8 cellular contexts compared by ENCODE assay signal in the genomic region with DNA sequence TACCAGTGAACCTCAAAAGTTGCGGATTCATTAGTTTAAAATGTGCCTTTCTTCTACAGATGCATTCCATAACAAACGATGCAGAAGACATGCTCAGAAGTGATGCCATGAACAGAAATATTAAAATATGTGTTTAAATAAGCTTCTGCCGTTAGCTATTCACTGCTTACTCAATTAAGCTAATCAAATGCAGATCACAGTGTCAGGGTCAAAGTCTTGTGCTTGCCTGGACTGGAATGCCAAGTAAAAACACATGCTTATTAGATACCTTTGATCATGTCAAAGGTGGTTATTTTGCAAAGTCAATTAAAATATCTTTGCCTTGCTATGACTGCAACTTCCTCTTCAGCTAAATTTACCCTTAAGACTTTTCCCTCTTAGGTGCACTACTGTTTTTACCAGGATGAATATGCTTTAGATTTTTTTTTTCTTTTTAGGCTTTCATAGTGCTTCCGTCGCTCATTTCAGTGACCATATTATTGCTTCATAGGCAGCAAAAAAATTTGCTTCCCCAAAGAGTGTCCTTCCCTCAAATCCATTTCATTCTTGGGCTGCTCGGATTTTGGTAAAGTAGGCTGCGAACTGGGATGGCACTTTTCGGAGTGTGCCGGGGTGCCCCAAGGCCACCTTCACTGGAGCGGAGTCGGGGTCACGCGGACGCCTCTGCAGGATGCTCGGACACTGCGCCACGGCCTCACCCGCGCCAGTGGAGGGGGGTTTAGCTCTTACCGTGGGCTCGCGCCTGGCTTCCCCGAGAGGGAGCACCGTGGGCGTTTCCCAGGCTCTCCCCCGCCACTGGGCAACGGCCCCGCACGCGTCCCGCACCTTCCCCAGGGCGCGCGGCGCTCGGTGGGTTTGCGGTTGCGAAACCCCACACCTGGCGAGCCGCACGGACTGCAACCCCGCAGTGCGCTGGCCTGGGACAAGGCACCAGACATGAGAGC. TPM values are rescaled to one million over a fixed set of nuclear protein-coding genes. Genes with fewer than 3 reads are reported as not detected.
DNase-seq lines count a peak whose midpoint lies in the region; ATAC-seq and TF ChIP-seq lines count a peak whose summit lies in the region.

No MANE protein-coding gene starts in this region.

- H3K4me1 ChIP-seq in A673 (ENCODE audit: insufficient read depth, low read length, poor library complexity, severe bottlenecking), result peaks cover 9% of the 10 kb centered on the region
- H3K4me1 ChIP-seq in right atrium auricular region, result peaks cover 0 to 14% of the 10 kb centered on the region in 2 donors

- no peaks in the 10 kb centered on the region for H3K36me3 Mint-ChIP-seq in activated naive CD8-positive, alpha-beta T cell

- POLR2A ChIA-PET in A673 (lab: Charles Lee; ENCODE audit: low non-redundant PET), result no interaction called here

- intact Hi-C loops in A673 (cut with micrococcal nuclease; ENCODE audit: unreplicated experiment), result no loop called here

- H3K27ac Mint-ChIP-seq in activated naive CD8-positive, alpha-beta T cell, result peak overlapping the region; percentile 85

- H3K9me3 ChIP-seq in A673 (ENCODE audit: low read depth, low read length, poor library complexity, severe bottlenecking), result no peaks in the 10 kb centered on the region
- H3K9me3 ChIP-seq in right atrium auricular region, result no peaks in the 10 kb centered on the region

- TF ChIP-seq CTCF in A673 (conservative IDR thresholded peaks at IDR 0.05; ENCODE audit: low read depth, low read length) (no peak), right atrium auricular region (IDR thresholded peaks at IDR 0.05) (no peak)

- BruUV-seq in A673 (replicated peaks; lab: Mats Ljungman, UMichigan), result TSS peak; percentile 52

- DNase-seq in A673 (ENCODE audit: low spot score) (no peak), Kasumi-1 (lab: John Stamatoyannopoulos, UW) (peak; percentile 34 to 58), right atrium auricular region (ENCODE audit: low spot score) (no peak), retina (peak; percentile 66), GOT3 (lab: John Stamatoyannopoulos, UW) (no peak)

- H3K9me3 Mint-ChIP-seq in activated naive CD8-positive, alpha-beta T cell (ENCODE audit: low read depth), result no peaks in the 10 kb centered on the region

- H3K36me3 ChIP-seq in A673 (ENCODE audit: insufficient read depth, low read length, poor library complexity, severe bottlenecking) (no peaks in the 10 kb centered on the region), right atrium auricular region (no peaks in the 10 kb centered on the region)

- ATAC-seq in GM18868 (IDR thresholded peaks at IDR 0.05; ENCODE audit: unreplicated experiment) (peak; percentile 23), GM18520 (IDR thresholded peaks at IDR 0.05; ENCODE audit: unreplicated experiment) (no peak)

- H3K4me3 ChIP-seq in A673 (ENCODE audit: low read depth, low read length, poor library complexity, severe bottlenecking) (peak overlapping the region; percentile 83), right atrium auricular region (peak overlapping the region; percentile 86)

- H3K4me1 Mint-ChIP-seq in activated naive CD8-positive, alpha-beta T cell (ENCODE audit: low read depth), result peaks cover 23% of the 10 kb centered on the region

- H3K27me3 ChIP-seq in A673 (replicated peaks; ENCODE audit: insufficient read depth, low read depth, low read length, poor library complexity), result no peaks in the 10 kb centered on the region
- no peaks in the 10 kb centered on the region for H3K27me3 ChIP-seq in right atrium auricular region

- H3K4me3 Mint-ChIP-seq in activated naive CD8-positive, alpha-beta T cell, result peak overlapping the region; percentile 90

- H3K27ac ChIP-seq in A673 (ENCODE audit: low read depth, low read length, poor library complexity, severe bottlenecking) (peak overlapping the region; percentile 49), right atrium auricular region (peak overlapping the region; percentile 74 to 78)

- CTCF ChIA-PET in A673 (lab: Charles Lee), result no interaction called here

- H3K27me3 Mint-ChIP-seq in activated naive CD8-positive, alpha-beta T cell, result no peaks in the 10 kb centered on the region

RNA-seq across cellular contexts. Expression of a gene that starts 0.7 kb away (rescaled TPM):
- total RNA-seq in A673 (2021) (11.9 and 17.8 TPM in 2 replicates), right atrium auricular region (10 to 100 TPM; 10.5 to 14.3 TPM)

RNA-seq across cellular contexts. Expression of a gene that starts 19.0 kb away (rescaled TPM):
- 82.5 and 94.5 TPM in 2 replicates for total RNA-seq in A673 (2021)
- total RNA-seq in right atrium auricular region, result 10 to 100 TPM; 41.7 to 47.3 TPM

Comparison
In these comparisons a context has a peak if more than half of its experiments do, and no peak if none do; other contexts are left out.
1. DNase-seq: peak in Kasumi-1 (2 of 2) and retina (single experiment); none in A673 (single experiment), right atrium auricular region (single experiment) and GOT3 (single experiment).